In genomic region chr5:134142806-134143205, GRCh38 we compare ENCODE assay signal across 1 cellular context.
A peak's percentile ranks its signal among the peaks of the same experiment; 100 is the strongest.
TF ChIP-seq lines count a peak whose summit lies in the region.

No MANE protein-coding gene starts in this region.

TF ChIP-seq in GM12878, 131 proteins besides CTCF, POLR2A, EP300 and RAD21:
- TF ChIP-seq PRDM15 (CRISPR knock-in tag; IDR thresholded peaks at IDR 0.05) (no peak), RBBP5 (conservative IDR thresholded peaks at IDR 0.05) (no peak), HCFC1 (IDR thresholded peaks at IDR 0.05; ENCODE audit: low read length) (no peak), BHLHE40 (IDR thresholded peaks at IDR 0.05; ENCODE audit: borderline replicate concordance in 1 of 2, low read depth in 2 of 2, low read length in 1 of 2) (no peak), ATF3 (IDR thresholded peaks at IDR 0.05; ENCODE audit: borderline replicate concordance, extremely low read depth, low read depth, low read length) (no peak), POLR2AphosphoS2 (IDR thresholded peaks at IDR 0.05; ENCODE audit: low read depth, low read length) (0 out of 2 replicates have a peak, but pooled peaks have one; percentile 1), NR2F1 (conservative IDR thresholded peaks at IDR 0.05) (no peak), POLR2AphosphoS5 (IDR thresholded peaks at IDR 0.05; ENCODE audit: low read length) (0 out of 2 replicates have a peak, but pooled peaks have one; percentile 23), ZNF384 (IDR thresholded peaks at IDR 0.05; ENCODE audit: borderline replicate concordance, low read depth, low read length) (no peak), ZNF274 (IDR thresholded peaks at IDR 0.05; ENCODE audit: insufficient read depth, insufficient read length) (no peak), RUNX3 (IDR thresholded peaks at IDR 0.05; ENCODE audit: low read length) (no peak), NR2C1 (IDR thresholded peaks at IDR 0.05) (no peak), KAT2A (conservative IDR thresholded peaks at IDR 0.05; ENCODE audit: control insufficient read depth, low read depth, low read length) (no peak), EED (IDR thresholded peaks at IDR 0.05; ENCODE audit: low read depth) (no peak)
